ENCODE assay signal across 8 cellular contexts in the genomic region with DNA sequence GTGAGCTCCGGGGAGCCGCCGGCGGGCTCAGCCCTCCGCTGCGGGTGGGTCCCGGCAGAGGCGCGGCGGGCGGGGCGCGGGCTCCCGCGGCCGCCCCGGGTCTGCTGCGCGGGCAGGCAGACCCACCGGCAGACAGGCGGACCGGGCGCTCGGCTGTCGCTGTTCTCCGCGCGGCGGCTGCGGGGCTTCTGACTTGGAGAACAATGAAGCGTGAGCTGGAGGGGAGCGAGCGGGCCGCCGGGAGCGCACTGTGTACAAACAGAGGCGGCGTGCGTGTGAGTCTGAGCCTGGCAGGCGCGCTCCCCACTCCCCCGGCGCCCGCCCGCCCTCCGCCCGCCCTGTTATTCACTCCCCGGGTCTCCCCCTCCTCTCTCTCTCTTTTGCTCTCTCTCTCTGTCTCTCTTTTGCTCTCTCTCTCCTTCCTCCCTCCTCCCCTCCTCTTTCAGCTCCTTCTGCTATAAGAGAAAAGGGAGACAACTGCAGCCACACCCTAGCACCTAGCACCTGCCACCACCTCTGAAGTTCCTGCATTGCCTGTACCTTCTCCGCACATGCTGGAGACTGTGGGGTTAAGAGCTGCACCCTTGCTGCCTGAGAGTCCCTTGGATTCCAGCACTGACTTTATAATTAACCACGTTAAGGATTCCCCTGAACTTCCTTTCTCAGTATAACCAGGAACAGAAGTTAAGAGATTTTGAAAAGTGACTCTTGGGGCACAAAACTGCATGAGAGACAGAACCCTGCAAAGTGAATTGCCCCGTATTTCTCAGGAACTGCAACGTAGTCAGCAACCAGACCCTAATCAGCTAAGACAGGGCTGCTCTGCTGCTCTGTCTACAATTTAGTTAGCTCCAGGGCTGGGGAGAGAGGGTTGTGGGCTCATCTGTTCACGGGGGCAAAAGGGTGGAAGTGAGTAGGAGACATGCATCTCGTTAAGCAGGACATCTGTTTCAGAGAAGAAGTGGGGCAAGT. TPM values are rescaled to one million over a fixed set of nuclear protein-coding genes. Genes with fewer than 3 reads are reported as not detected.
DNase-seq lines count a peak whose midpoint lies in the region; ATAC-seq and TF ChIP-seq lines count a peak whose summit lies in the region.

A gene with protein sequence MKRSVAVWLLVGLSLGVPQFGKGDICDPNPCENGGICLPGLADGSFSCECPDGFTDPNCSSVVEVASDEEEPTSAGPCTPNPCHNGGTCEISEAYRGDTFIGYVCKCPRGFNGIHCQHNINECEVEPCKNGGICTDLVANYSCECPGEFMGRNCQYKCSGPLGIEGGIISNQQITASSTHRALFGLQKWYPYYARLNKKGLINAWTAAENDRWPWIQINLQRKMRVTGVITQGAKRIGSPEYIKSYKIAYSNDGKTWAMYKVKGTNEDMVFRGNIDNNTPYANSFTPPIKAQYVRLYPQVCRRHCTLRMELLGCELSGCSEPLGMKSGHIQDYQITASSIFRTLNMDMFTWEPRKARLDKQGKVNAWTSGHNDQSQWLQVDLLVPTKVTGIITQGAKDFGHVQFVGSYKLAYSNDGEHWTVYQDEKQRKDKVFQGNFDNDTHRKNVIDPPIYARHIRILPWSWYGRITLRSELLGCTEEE (minus strand): TSS at position 277 of the 972 bp plus-strand sequence. CDS start 506 bp downstream, outside the sequence.

- DNase-seq in EL (peak; percentile 25), NCI-H82 (lab: John Stamatoyannopoulos, UW) (peak; percentile 77), endodermal cell (peak; percentile 90), lung (ENCODE audit: low spot score) (no peak), tibial artery (peak; percentile 32 to 68), NCI-H187 treated with DMSO at 0.1 percent for 48 hours (lab: John Stamatoyannopoulos, UW) (no peak)
- DNase-seq in effector CD8-positive, alpha-beta T cell (lab: John Stamatoyannopoulos, UW), result no peak
- no peak for DNase-seq in activated CD4-positive, alpha-beta T cell treated with anti-CD3 and anti-CD28 coated beads, Interleukin-2, amount 50 U/mL, for 4 hours

- TF ChIP-seq CTCF in endodermal cell (conservative IDR thresholded peaks at IDR 0.05) (no peak), lung (IDR thresholded peaks at IDR 0.05; ENCODE audit: control extremely low read depth, extremely low read depth) (no peak), tibial artery (IDR thresholded peaks at IDR 0.05) (no peak)

- peak within 1 kb of the TSS; percentile 38 for H3K9ac ChIP-seq in endodermal cell (ENCODE audit: extremely low read depth, low read length, poor library complexity, severe bottlenecking)

- peak within 1 kb of the TSS; percentile 78 for H3K4me3 Mint-ChIP-seq in endodermal cell

- no peak within 1 kb of the TSS for H3K27ac ChIP-seq in endodermal cell (ENCODE audit: low read depth, low read length)
- H3K27ac ChIP-seq in lung (ENCODE audit: low read depth in 1 of 2, low read length in 1 of 2), result peak within 1 kb of the TSS in 1 of 2 donors; percentile 69
- peak within 1 kb of the TSS; percentile 95 to 98 for H3K27ac ChIP-seq in tibial artery

- no peaks in the 10 kb centered on the region for H3K36me3 Mint-ChIP-seq in endodermal cell (ENCODE audit: low read depth)

- peaks cover 11% of the 10 kb centered on the region for H3K4me1 Mint-ChIP-seq in endodermal cell

- peak within 1 kb of the TSS; percentile 74 for H3K27ac Mint-ChIP-seq in endodermal cell

- peak within 1 kb of the TSS; percentile 81 for H3K4me3 ChIP-seq in endodermal cell (ENCODE audit: low read length)
- peak within 1 kb of the TSS; percentile 67 for H3K4me3 ChIP-seq in lung
- H3K4me3 ChIP-seq in tibial artery, result peak within 1 kb of the TSS; percentile 79 to 88

- no peaks in the 10 kb centered on the region for H3K36me3 ChIP-seq in endodermal cell (ENCODE audit: control insufficient read depth, insufficient read depth, low read length)
- no peaks in the 10 kb centered on the region for H3K36me3 ChIP-seq in lung (ENCODE audit: control insufficient read depth in 2 of 2, insufficient read depth in 2 of 2, low read length in 2 of 2)
- H3K36me3 ChIP-seq in tibial artery, result no peaks in the 10 kb centered on the region

- no peaks in the 10 kb centered on the region for H3K4me1 ChIP-seq in endodermal cell (ENCODE audit: control insufficient read depth, insufficient read depth, low read length)
- peaks cover 0 to 3% of the 10 kb centered on the region in 2 donors for H3K4me1 ChIP-seq in lung (ENCODE audit: control insufficient read depth in 2 of 2, insufficient read depth in 2 of 2, low read length in 2 of 2)
- peaks cover 0 to 41% (median 14%) of the 10 kb centered on the region in 4 donors for H3K4me1 ChIP-seq in tibial artery

- H3K9me3 ChIP-seq in endodermal cell (ENCODE audit: control insufficient read depth, low read length), result no peaks in the 10 kb centered on the region
- H3K9me3 ChIP-seq in lung (ENCODE audit: control insufficient read depth in 2 of 2, insufficient read depth in 1 of 2, low read length in 1 of 2), result no peaks in the 10 kb centered on the region
- no peaks in the 10 kb centered on the region for H3K9me3 ChIP-seq in tibial artery

- peaks cover 51% of the 10 kb centered on the region for H3K27me3 Mint-ChIP-seq in endodermal cell (ENCODE audit: insufficient read depth)

- ATAC-seq in lung (ENCODE audit: insufficient read depth, low FRiP score), result no peak

- H3K9me3 Mint-ChIP-seq in endodermal cell, result no peaks in the 10 kb centered on the region

- peaks cover 59% of the 10 kb centered on the region for H3K27me3 ChIP-seq in endodermal cell (ENCODE audit: control insufficient read depth, insufficient read depth, low read length, poor library complexity, severe bottlenecking)
- H3K27me3 ChIP-seq in lung (ENCODE audit: control insufficient read depth, insufficient read depth), result no peaks in the 10 kb centered on the region
- H3K27me3 ChIP-seq in tibial artery, result no peaks in the 10 kb centered on the region

- 1 to 4% methylated on average over 8 to 54 of the region's 54 CpGs for WGBS in endodermal cell (ENCODE audit: insufficient coverage in 1 of 2, insufficient read length in 1 of 2), 2 experiments
- WGBS in lung, 2 donors, result 1 to 2% methylated on average over 34 to 54 of the region's 54 CpGs

- intact Hi-C loops in tibial artery (cut with DNase I; ENCODE audit: low total_unique reads), result no loop called here

RNA-seq across cellular contexts. Expression of the gene that starts here (rescaled TPM):
- 10 to 100 TPM in 1 of 2 donors, 1 to 10 TPM in 1; 2.2 to 17.5 TPM for total RNA-seq in endodermal cell
- polyA plus RNA-seq in endodermal cell (2013, experiment 1 of 2), result 19.1 TPM
- polyA plus RNA-seq in endodermal cell (2013, experiment 2 of 2), result 17.3 TPM
- 10 to 100 TPM; 12.6 to 66.0 TPM for total RNA-seq in lung
- polyA plus RNA-seq in lung, result 1 to 10 TPM; 8.3 to 9.4 TPM

Comparison
In these comparisons a context has a peak if more than half of its experiments do, and no peak if none do; other contexts are left out.
1. DNase-seq: peak in EL (single experiment), NCI-H82 (single experiment), endodermal cell (single experiment) and tibial artery (2 of 2); none in lung (single experiment), effector CD8-positive, alpha-beta T cell (single experiment), activated CD4-positive, alpha-beta T cell treated with anti-CD3 and anti-CD28 coated beads, Interleukin-2, amount 50 U/mL, for 4 hours (0 of 2) and NCI-H187 treated with DMSO at 0.1 percent for 48 hours (single experiment).
2. Peak in every context shown above with its lines, with median percentiles within 50 percentile points of each other: H3K4me3 ChIP-seq.